8 cellular contexts compared by ENCODE assay signal in the genomic region with DNA sequence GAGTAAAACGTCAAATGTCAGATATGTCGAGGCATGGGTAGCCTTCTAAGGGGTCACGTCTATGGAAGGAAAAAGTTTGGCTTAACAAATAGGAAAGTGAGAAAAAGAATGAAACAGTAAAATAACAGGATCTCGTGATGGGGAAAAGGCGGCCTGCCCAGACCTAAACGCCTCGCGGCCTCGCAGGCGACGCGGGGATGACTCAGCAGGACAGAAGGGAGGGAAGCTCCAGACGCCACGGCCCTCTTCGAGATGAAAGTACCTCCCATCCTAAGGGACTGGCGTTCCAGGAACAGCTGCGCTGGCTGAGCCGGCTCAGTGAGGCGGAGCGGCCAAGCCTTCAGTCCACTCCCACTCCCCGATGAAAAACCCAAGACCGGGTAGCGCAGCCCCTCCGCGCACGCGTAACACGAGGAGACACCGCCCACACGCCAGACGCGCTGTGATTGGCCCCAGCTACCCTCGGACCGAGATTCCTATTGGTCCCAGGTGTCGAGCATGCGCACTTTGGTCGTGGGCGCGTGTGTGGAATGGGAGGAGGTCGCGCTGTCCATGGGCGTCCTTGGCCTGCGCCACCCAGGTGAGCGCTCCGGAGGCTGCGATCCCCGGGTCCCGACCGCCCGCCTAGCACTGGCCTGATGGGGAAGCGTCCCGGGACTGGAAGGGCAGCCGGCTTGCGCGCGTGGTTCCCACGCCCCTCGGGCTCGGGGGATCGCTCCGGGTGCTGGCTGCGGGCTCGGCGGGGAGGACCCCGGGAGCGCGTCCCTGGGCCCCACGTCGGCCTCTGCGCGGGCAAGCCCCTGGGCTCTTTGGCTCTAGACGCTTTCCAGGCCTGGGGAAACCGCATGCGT.
DNase-seq lines count a peak whose midpoint lies in the region; ATAC-seq, FAIRE-seq and TF ChIP-seq lines count a peak whose summit lies in the region.

No MANE protein-coding gene starts in this region.

- CTCF ChIA-PET in HEK293T (lab: Yijun Ruan, JAX), result no interaction called here

- DNase-seq in DMS79 (lab: John Stamatoyannopoulos, UW), result peak; percentile 87
- DNase-seq in HEK293T (ENCODE audit: extremely low spot score), result peak; percentile 79
- DNase-seq in NCI-H146 treated with DMSO at 0.1 percent for 48 hours (lab: John Stamatoyannopoulos, UW; ENCODE audit: unreplicated experiment), result peak; percentile 93
- peak; percentile 90 for DNase-seq in activated CD4-positive, alpha-beta T cell treated with anti-CD3 and anti-CD28 coated beads for 48 hours
- DNase-seq in left lobe of liver (ENCODE audit: low spot score), result peak; percentile 91
- peak; percentile 88 to 90 for DNase-seq in stimulated activated CD4-positive, alpha-beta T cell treated with anti-CD3 and anti-CD28 coated beads, Interleukin-4, amount 100 ng/mL, for 4 hours
- DNase-seq in osteocyte (ENCODE audit: extremely low spot score, unreplicated experiment), result no peak

- no peak overlapping the region for H3K27ac Mint-ChIP-seq in osteocyte (ENCODE audit: unreplicated experiment)

- H3K36me3 Mint-ChIP-seq in osteocyte (ENCODE audit: unreplicated experiment), result no peaks in the 10 kb centered on the region

- no peak overlapping the region for H3K4me3 Mint-ChIP-seq in osteocyte (ENCODE audit: unreplicated experiment)

- H3K4me1 Mint-ChIP-seq in osteocyte (ENCODE audit: unreplicated experiment), result no peaks in the 10 kb centered on the region

- no peak for TF ChIP-seq CTCF in osteocyte (IDR thresholded peaks at IDR 0.05)

- H3K9me3 Mint-ChIP-seq in osteocyte (ENCODE audit: unreplicated experiment), result no peaks in the 10 kb centered on the region

- ATAC-seq in left lobe of liver, result peak; percentile 97

- FAIRE-seq in colon (lab: Jason Lieb, UNC), result peak; percentile 36

- POLR2A ChIA-PET in HEK293T (lab: Yijun Ruan, JAX), result interaction anchor here (1.2 to 1.6 kb wide), 2 partner anchors 8 to 26 kb away, joined by 4 to 7 read pairs; no protein-coding TSS in a partner anchor

- H3K27me3 Mint-ChIP-seq in osteocyte (ENCODE audit: unreplicated experiment), result no peaks in the 10 kb centered on the region

TF ChIP-seq in HEK293T, 16 proteins besides CTCF, POLR2A, EP300 and RAD21:
- TF ChIP-seq L3MBTL2 (conservative IDR thresholded peaks at IDR 0.05) (peak; percentile 96), ARNT (IDR thresholded peaks at IDR 0.05) (no peak), SP1 (IDR thresholded peaks at IDR 0.05) (no peak), ZNF384 (IDR thresholded peaks at IDR 0.05) (no peak), TARDBP (IDR thresholded peaks at IDR 0.05) (peak; percentile 79), FOXK2 (IDR thresholded peaks at IDR 0.05) (no peak)
